In the genomic region with DNA sequence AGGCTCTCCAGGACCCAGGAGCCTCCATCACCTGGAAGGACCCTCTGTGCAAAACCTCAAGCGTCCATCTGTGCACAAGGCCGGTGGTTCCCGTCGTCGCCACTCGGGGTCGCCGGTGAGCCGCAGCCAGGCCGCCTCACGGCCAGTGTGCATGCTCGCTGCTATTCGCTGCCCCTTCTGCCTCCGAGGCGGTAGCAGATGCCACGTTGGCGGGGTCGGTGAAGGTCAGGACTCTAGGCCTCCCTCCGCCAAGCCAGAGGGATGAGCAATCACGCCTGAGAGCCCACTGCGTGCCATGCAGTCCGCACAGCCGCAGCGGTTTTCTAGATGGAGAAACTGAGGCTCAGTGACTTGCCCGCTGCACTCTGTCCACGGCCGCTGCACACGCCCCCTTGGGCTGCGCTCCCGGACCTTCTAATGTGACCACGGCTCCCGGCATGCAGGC, we compare ENCODE assay signal across 9 cellular contexts. TPM values are rescaled to one million over a fixed set of nuclear protein-coding genes. Genes with fewer than 3 reads are reported as not detected.
DNase-seq lines count a peak whose midpoint lies in the region; ATAC-seq and TF ChIP-seq lines count a peak whose summit lies in the region.
"Had no signal": no experiment of that assay in that cellular context is flagged by ENCODE, and none has a peak within 500 bp of the region (broad histone marks: within the 10 kb centered on the region; RNA-seq: fewer than 3 reads in every experiment).

No MANE protein-coding gene starts in this region.

- H3K4me1 ChIP-seq in Peyer's patch (peaks cover 0 to 11% (median 1%) of the 10 kb centered on the region in 4 donors), skeletal muscle tissue (ENCODE audit: control insufficient read depth in 3 of 3, insufficient read depth in 3 of 3, low read length in 3 of 3) (peaks cover 0 to 6% (median 3%) of the 10 kb centered on the region in 3 donors)

- DNase-seq in activated CD4-positive, CD25-positive, alpha-beta regulatory T cell treated with anti-CD3 and anti-CD28 coated beads, Interleukin-2, amount 50 U/mL, for 72 hours, result peak; percentile 76
- no peak for DNase-seq in activated CD4-positive, CD25-positive, alpha-beta regulatory T cell (lab: John Stamatoyannopoulos, UW)
- DNase-seq in Peyer's patch, result peak in 2 of 3 donors; percentile 63 to 79
- peak; percentile 47 for DNase-seq in fibroblast of gingiva (ENCODE audit: low read depth)
- no peak for DNase-seq in omental fat pad (ENCODE audit: low spot score)
- no peak for DNase-seq in DMS53 treated with DMSO at 0.1 percent for 48 hours (lab: John Stamatoyannopoulos, UW; ENCODE audit: unreplicated experiment)

- H3K36me3 ChIP-seq in Peyer's patch, result no peaks in the 10 kb centered on the region
- H3K36me3 ChIP-seq in skeletal muscle tissue (ENCODE audit: control insufficient read depth in 3 of 3, insufficient read depth in 3 of 3, low read length in 3 of 3), result no peaks in the 10 kb centered on the region

- no peak for ATAC-seq in omental fat pad (ENCODE audit: low FRiP score)
- ATAC-seq in HG02970 (IDR thresholded peaks at IDR 0.05; ENCODE audit: low FRiP score, unreplicated experiment), result no peak

- H3K9me3 ChIP-seq in Peyer's patch (no peaks in the 10 kb centered on the region), skeletal muscle tissue (ENCODE audit: control insufficient read depth in 3 of 3, low read length in 3 of 3) (no peaks in the 10 kb centered on the region)

- no peak overlapping the region for H3K4me3 ChIP-seq in Peyer's patch
- H3K4me3 ChIP-seq in skeletal muscle tissue (ENCODE audit: low read length in 3 of 3), result peak overlapping the region in 2 of 3 donors; percentile 40 to 56

- TF ChIP-seq CTCF in Peyer's patch (IDR thresholded peaks at IDR 0.05) (peak in 2 of 6 experiments; percentile 69 to 87), omental fat pad (IDR thresholded peaks at IDR 0.05) (no peak)

- no peak overlapping the region for H3K9ac ChIP-seq in skeletal muscle tissue (ENCODE audit: low read depth in 1 of 3, low read length in 3 of 3)

- H3K27me3 ChIP-seq in Peyer's patch (no peaks in the 10 kb centered on the region), skeletal muscle tissue (ENCODE audit: control insufficient read depth in 3 of 3, insufficient read depth in 3 of 3, low read length in 3 of 3) (no peaks in the 10 kb centered on the region)

- no peak for TF ChIP-seq POLR2A in Peyer's patch (IDR thresholded peaks at IDR 0.05)

- H3K27ac ChIP-seq in Peyer's patch (no peak overlapping the region), skeletal muscle tissue (ENCODE audit: low read depth, low read length) (no peak overlapping the region)

RNA-seq across cellular contexts. Expression of gene UPK3B, which starts 5.7 kb away (rescaled TPM):
- total RNA-seq in Peyer's patch, result 1 to 10 TPM in 3 of 4 donors, not detected in 1; 1.4 to 5.2 (median 3.3) TPM
- total RNA-seq in skeletal muscle tissue, result not detected
- total RNA-seq in omental fat pad, result 100 to 1,000 TPM in 1 of 4 donors, 10 to 100 TPM in 2, 1 to 10 TPM in 1; 4.6 to 636 (median 52.6) TPM

RNA-seq across cellular contexts. Expression of gene SPDYE16, which starts 27.1 kb away (rescaled TPM):
- 1 to 10 TPM in 1 of 4 donors, not detected in 3; 1.7 TPM for total RNA-seq in Peyer's patch
- total RNA-seq in skeletal muscle tissue, result not detected
- not detected for total RNA-seq in omental fat pad
- total RNA-seq: urinary bladder had no signal

RNA-seq across cellular contexts. Expression of gene DTX2, which starts 54.5 kb away (rescaled TPM):
- 10 to 100 TPM; 32.2 to 72.8 (median 59.2) TPM for total RNA-seq in Peyer's patch
- 4.2 TPM for total RNA-seq in skeletal muscle tissue
- 10 to 100 TPM; 15.1 to 32.2 (median 22.1) TPM for total RNA-seq in omental fat pad

Comparison
In these comparisons a context has a peak if more than half of its experiments do, and no peak if none do; other contexts are left out.
1. DNase-seq: peak in activated CD4-positive, CD25-positive, alpha-beta regulatory T cell treated with anti-CD3 and anti-CD28 coated beads, Interleukin-2, amount 50 U/mL, for 72 hours (single experiment), Peyer's patch (2 of 3) and fibroblast of gingiva (single experiment); none in activated CD4-positive, CD25-positive, alpha-beta regulatory T cell (0 of 4), omental fat pad (single experiment) and DMS53 treated with DMSO at 0.1 percent for 48 hours (single experiment).
2. H3K4me3 ChIP-seq: peak in skeletal muscle tissue (2 of 3); none in Peyer's patch (0 of 4).